In the genomic region with DNA sequence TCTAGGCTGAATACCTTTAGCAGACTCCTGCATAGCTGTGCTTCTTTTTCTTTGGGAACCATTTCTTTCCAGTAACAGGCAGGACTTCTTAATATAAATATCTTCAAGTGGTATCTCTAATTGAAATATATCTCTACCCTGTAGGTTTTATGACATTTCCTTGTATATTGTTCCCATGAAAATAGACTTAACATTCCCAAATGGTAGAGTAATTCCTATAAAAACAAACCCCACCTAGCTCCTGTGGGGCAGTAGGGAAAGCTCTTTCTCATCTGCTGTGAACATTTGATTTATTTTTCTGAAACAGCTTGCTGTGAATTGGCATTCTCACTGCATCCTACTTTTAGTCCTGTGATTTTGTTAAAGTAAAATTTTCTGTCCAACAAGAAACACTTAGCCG, we compare ENCODE assay signal across 28 cellular contexts. TPM values are rescaled to one million over a fixed set of nuclear protein-coding genes. Genes with fewer than 3 reads are reported as not detected.
DNase-seq lines count a peak whose midpoint lies in the region; FAIRE-seq and TF ChIP-seq lines count a peak whose summit lies in the region.
"Had no signal": no experiment of that assay in that cellular context is flagged by ENCODE, and none has a peak within 500 bp of the region (broad histone marks: within the 10 kb centered on the region; RNA-seq: fewer than 3 reads in every experiment).

No MANE protein-coding gene starts in this region.

- peak overlapping the region; percentile 41 for H3K27ac Mint-ChIP-seq in activated T-cell treated with anti-CD3 and anti-CD28 coated beads, Interleukin-2, amount 50 U/mL, for 24 hours
- peak overlapping the region; percentile 54 for H3K27ac Mint-ChIP-seq in activated naive CD8-positive, alpha-beta T cell
- H3K27ac Mint-ChIP-seq in immature natural killer cell, result peak overlapping the region in 4 of 6 donors; percentile 12 to 66 (median 36)
- H3K27ac Mint-ChIP-seq: activated CD4-positive, alpha-beta memory T cell treated with anti-CD3 and anti-CD28 coated beads, Interleukin-2, amount 10 ng/mL, durations not matched to agents 7 days and 5 days; memory B cell; T-helper 17 cell had no signal

- peak overlapping the region in 4 of 59 donors; percentile 2 to 38 (median 14) for H3K27ac ChIP-seq in dorsolateral prefrontal cortex
- H3K27ac ChIP-seq: esophagus squamous epithelium, gastrocnemius medialis, hepatocyte, HL-60, skin epidermis, transverse colon had no signal

- no peak for DNase-seq in activated T-cell treated with anti-CD3 and anti-CD28 coated beads, Interleukin-2, amount 50 U/mL, for 24 hours
- DNase-seq in activated T-cell treated with anti-CD3 and anti-CD28 coated beads, Interleukin-2, amount 50 U/mL, for 1 hour, result no peak
- DNase-seq in immature natural killer cell, result no peak
- no peak for DNase-seq in dorsolateral prefrontal cortex
- DNase-seq in KG1 (lab: John Stamatoyannopoulos, UW), result no peak
- DNase-seq in H7, result no peak
- DNase-seq: 8988T; activated CD4-positive, alpha-beta memory T cell treated with anti-CD3 and anti-CD28 coated beads, Interleukin-2, amount 10 ng/mL, durations not matched to agents 7 days and 5 days; activated CD4-positive, alpha-beta T cell treated with anti-CD3 and anti-CD28 coated beads for 1 hour; activated gamma-delta T cell treated with Interleukin-2 at 50 U/mL for 16 hours; BE2C; cortex of kidney; esophagus squamous epithelium; gastrocnemius medialis; GF-D8; Kasumi-1; left colon; NCI-H446 treated with DMSO at 0.1 percent for 48 hours; stimulated activated CD4-positive, alpha-beta T cell treated with anti-CD3 and anti-CD28 coated beads, Interleukin-1b, Interleukin-23, amount 100 ng/mL, for 48 hours; stimulated activated CD8-positive, alpha-beta memory T cell treated with anti-CD3 and anti-CD28 coated beads, Interleukin-4, amount 100 ng/mL, for 48 hours; T-helper 17 cell; transverse colon had no signal

- no peaks in the 10 kb centered on the region for H3K27me3 Mint-ChIP-seq in activated T-cell treated with anti-CD3 and anti-CD28 coated beads, Interleukin-2, amount 50 U/mL, for 24 hours
- H3K27me3 Mint-ChIP-seq in activated naive CD8-positive, alpha-beta T cell, result no peaks in the 10 kb centered on the region
- no peaks in the 10 kb centered on the region for H3K27me3 Mint-ChIP-seq in immature natural killer cell (ENCODE audit: low read depth in 3 of 3)
- H3K27me3 Mint-ChIP-seq: activated CD4-positive, alpha-beta memory T cell treated with anti-CD3 and anti-CD28 coated beads, Interleukin-2, amount 10 ng/mL, durations not matched to agents 7 days and 5 days; memory B cell; T-helper 17 cell had no signal

- peaks cover 34% of the 10 kb centered on the region for H3K4me1 Mint-ChIP-seq in activated T-cell treated with anti-CD3 and anti-CD28 coated beads, Interleukin-2, amount 50 U/mL, for 24 hours (ENCODE audit: low read depth)
- peaks cover 36% of the 10 kb centered on the region for H3K4me1 Mint-ChIP-seq in activated naive CD8-positive, alpha-beta T cell (ENCODE audit: low read depth)
- H3K4me1 Mint-ChIP-seq in immature natural killer cell, result peaks cover 35 to 70% of the 10 kb centered on the region in 2 donors

- no peak overlapping the region for H3K4me3 ChIP-seq in dorsolateral prefrontal cortex
- no peak overlapping the region for H3K4me3 ChIP-seq in H7 (ENCODE audit: insufficient read depth, low read depth, low read length)
- H3K4me3 ChIP-seq: esophagus squamous epithelium, gastrocnemius medialis, hepatocyte, skin epidermis, transverse colon had no signal

- peak; percentile 83 for FAIRE-seq in G401.6 (lab: Jason Lieb, UNC)

- intact Hi-C loops in dorsolateral prefrontal cortex (cut with DNase I), result no loop called here

- H3K27me3 ChIP-seq in dorsolateral prefrontal cortex, result no peaks in the 10 kb centered on the region
- no peaks in the 10 kb centered on the region for H3K27me3 ChIP-seq in H7 (ENCODE audit: control insufficient read depth, insufficient read depth, low read length)
- H3K27me3 ChIP-seq: BE2C, esophagus squamous epithelium, gastrocnemius medialis, hepatocyte, transverse colon had no signal

- no peaks in the 10 kb centered on the region for H3K9me3 Mint-ChIP-seq in activated T-cell treated with anti-CD3 and anti-CD28 coated beads, Interleukin-2, amount 50 U/mL, for 24 hours
- no peaks in the 10 kb centered on the region for H3K9me3 Mint-ChIP-seq in activated naive CD8-positive, alpha-beta T cell (ENCODE audit: low read depth)
- no peaks in the 10 kb centered on the region for H3K9me3 Mint-ChIP-seq in immature natural killer cell
- H3K9me3 Mint-ChIP-seq: activated CD4-positive, alpha-beta memory T cell treated with anti-CD3 and anti-CD28 coated beads, Interleukin-2, amount 10 ng/mL, durations not matched to agents 7 days and 5 days; memory B cell had no signal

- no peak for TF ChIP-seq CTCF in dorsolateral prefrontal cortex (IDR thresholded peaks at IDR 0.05 in 54 of 56, conservative IDR thresholded peaks at IDR 0.05 in 2 of 56; ENCODE audit: low read depth in 1 of 56, partially characterized antibody in 56 of 56)

- peaks cover 3% of the 10 kb centered on the region for H3K36me3 ChIP-seq in H7 (replicated peaks; ENCODE audit: control insufficient read depth, insufficient read depth, low read length)

- H3K4me3 Mint-ChIP-seq in activated T-cell treated with anti-CD3 and anti-CD28 coated beads, Interleukin-2, amount 50 U/mL, for 24 hours, result no peak overlapping the region
- H3K4me3 Mint-ChIP-seq in activated naive CD8-positive, alpha-beta T cell, result no peak overlapping the region
- H3K4me3 Mint-ChIP-seq in immature natural killer cell, result no peak overlapping the region
- H3K4me3 Mint-ChIP-seq: activated CD4-positive, alpha-beta memory T cell treated with anti-CD3 and anti-CD28 coated beads, Interleukin-2, amount 10 ng/mL, durations not matched to agents 7 days and 5 days; memory B cell; T-helper 17 cell had no signal

- H3K36me3 Mint-ChIP-seq in activated T-cell treated with anti-CD3 and anti-CD28 coated beads, Interleukin-2, amount 50 U/mL, for 24 hours (ENCODE audit: low read depth), result peaks cover 76% of the 10 kb centered on the region
- H3K36me3 Mint-ChIP-seq in activated naive CD8-positive, alpha-beta T cell, result peaks cover 15% of the 10 kb centered on the region
- H3K36me3 Mint-ChIP-seq in immature natural killer cell, result peaks cover 19 to 30% (median 30%) of the 10 kb centered on the region in 3 donors

RNA-seq across cellular contexts. Expression of a gene that starts 20.8 kb away (rescaled TPM):
- 100 to 1,000 TPM; 421 to 768 (median 558) TPM for polyA plus RNA-seq in immature natural killer cell
- 100 to 1,000 TPM in 85 of 120 experiments, 10 to 100 TPM in 35; 78.5 to 150 (median 109) TPM for total RNA-seq in dorsolateral prefrontal cortex
- total RNA-seq in H7 (2014; rRNA removed; shearing (Covaris generic)), result 106 and 140 TPM in 2 replicates
